In genomic region chrX:18888281-18888680, GRCh38 we compare ENCODE assay signal across 9 cellular contexts.
"Had no signal": no experiment of that assay in that cellular context is flagged by ENCODE, and none has a peak within 500 bp of the region (broad histone marks: within the 10 kb centered on the region; RNA-seq: fewer than 3 reads in every experiment).

No MANE protein-coding gene starts in this region.

- H3K9ac ChIP-seq: neural progenitor cell had no signal

- H3K36me3 Mint-ChIP-seq: activated naive CD8-positive, alpha-beta T cell treated with anti-CD3 and anti-CD28 coated beads for 36 hours; neural progenitor cell had no signal

- H3K27me3 Mint-ChIP-seq: activated naive CD8-positive, alpha-beta T cell treated with anti-CD3 and anti-CD28 coated beads for 36 hours had no signal

- H3K36me3 ChIP-seq: neural progenitor cell had no signal

- ATAC-seq: left colon, right cardiac atrium had no signal

- H3K27me3 ChIP-seq: esophagus squamous epithelium had no signal

- H3K4me2 ChIP-seq: neural progenitor cell had no signal

- H3K9me3 Mint-ChIP-seq: activated naive CD8-positive, alpha-beta T cell treated with anti-CD3 and anti-CD28 coated beads for 36 hours; activated T-cell treated with anti-CD3 and anti-CD28 coated beads, Interleukin-2, amount 50 U/mL, for 24 hours had no signal

- H3K4me1 ChIP-seq: neural progenitor cell had no signal

- H3K9me3 ChIP-seq: esophagus squamous epithelium had no signal

- H3K27ac Mint-ChIP-seq: activated naive CD8-positive, alpha-beta T cell treated with anti-CD3 and anti-CD28 coated beads for 36 hours; activated T-cell treated with anti-CD3 and anti-CD28 coated beads, Interleukin-2, amount 50 U/mL, for 24 hours; neural progenitor cell had no signal

- H2AFZ ChIP-seq: neural progenitor cell had no signal

- DNase-seq: activated effector memory CD4-positive, alpha-beta T cell treated with anti-CD3 and anti-CD28 coated beads, Interleukin-2, amount 50 U/mL, for 16 hours; activated naive CD8-positive, alpha-beta T cell treated with anti-CD3 and anti-CD28 coated beads for 36 hours; activated T-cell treated with anti-CD3 and anti-CD28 coated beads, Interleukin-2, amount 50 U/mL, for 24 hours; esophagus squamous epithelium; left colon; right cardiac atrium; stimulated activated CD4-positive, alpha-beta T cell treated with anti-CD3 and anti-CD28 coated beads, Interleukin-2, amount 100 ng/mL, for 24 hours; substantia nigra had no signal

- H3K4me3 Mint-ChIP-seq: activated naive CD8-positive, alpha-beta T cell treated with anti-CD3 and anti-CD28 coated beads for 36 hours; activated T-cell treated with anti-CD3 and anti-CD28 coated beads, Interleukin-2, amount 50 U/mL, for 24 hours; neural progenitor cell had no signal

- H3K27ac ChIP-seq: neural progenitor cell had no signal

- H3K4me3 ChIP-seq: neural progenitor cell had no signal
